ENCODE assay signal across 15 cellular contexts in genomic region chr17:335691-336090, GRCh38. TPM values are rescaled to one million over a fixed set of nuclear protein-coding genes. Genes with fewer than 3 reads are reported as not detected.
A peak's percentile ranks its signal among the peaks of the same experiment; 100 is the strongest.
DNase-seq lines count a peak whose midpoint lies in the region; ATAC-seq and TF ChIP-seq lines count a peak whose summit lies in the region.
"Had no signal": no experiment of that assay in that cellular context is flagged by ENCODE, and none has a peak within 500 bp of the region (broad histone marks: within the 10 kb centered on the region; RNA-seq: fewer than 3 reads in every experiment).

No MANE protein-coding gene starts in this region.

- H3K9ac ChIP-seq in neural progenitor cell: no peak overlapping the region

- H3K9me3 Mint-ChIP-seq in brain (peaks cover 0 to 3% (median 0%) of the 10 kb centered on the region in 5 experiments), neural progenitor cell (no peaks in the 10 kb centered on the region)
- H3K9me3 Mint-ChIP-seq: HFFc6, IgD-negative memory B cell had no signal

- no peaks in the 10 kb centered on the region for H3K79me2 ChIP-seq in neural progenitor cell (ENCODE audit: low read depth)

- H2AFZ ChIP-seq in neural progenitor cell (replicated peaks): no peak overlapping the region

- no peaks in the 10 kb centered on the region for H3K36me3 ChIP-seq in neural progenitor cell
- H3K36me3 ChIP-seq: Peyer's patch had no signal

- H3K4me2 ChIP-seq in neural progenitor cell: peak overlapping the region; percentile 45
- H3K4me2 ChIP-seq: smooth muscle cell had no signal

- H4K20me1 ChIP-seq in neural progenitor cell (ENCODE audit: low read depth): peaks cover 7% of the 10 kb centered on the region

- H3K4me1 ChIP-seq in neural progenitor cell: peaks cover 24% of the 10 kb centered on the region

- H3K4me3 ChIP-seq in neural progenitor cell: no peak overlapping the region
- H3K4me3 ChIP-seq: Peyer's patch, smooth muscle cell had no signal

- H3K36me3 Mint-ChIP-seq in brain (no peaks in the 10 kb centered on the region), neural progenitor cell (no peaks in the 10 kb centered on the region)
- H3K36me3 Mint-ChIP-seq: naive B cell had no signal

- H3K27ac Mint-ChIP-seq in brain (peak overlapping the region in 4 of 5 experiments; percentile 49 to 95 (median 78)), neural progenitor cell (no peak overlapping the region)
- H3K27ac Mint-ChIP-seq: HFFc6, IgD-negative memory B cell had no signal

- H3K4me1 Mint-ChIP-seq in brain (peaks cover 84% of the 10 kb centered on the region), neural progenitor cell (peaks cover 56% of the 10 kb centered on the region)

- H3K4me3 Mint-ChIP-seq in brain: peak overlapping the region in 2 of 5 experiments; percentile 59 to 61
- no peak overlapping the region for H3K4me3 Mint-ChIP-seq in neural progenitor cell
- H3K4me3 Mint-ChIP-seq: HFFc6, naive B cell had no signal

- peaks cover 13% of the 10 kb centered on the region for H3K27me3 ChIP-seq in neural progenitor cell
- H3K27me3 ChIP-seq: Peyer's patch had no signal

- H3K9me3 ChIP-seq in neural progenitor cell (ENCODE audit: low read depth): no peaks in the 10 kb centered on the region
- H3K9me3 ChIP-seq: Peyer's patch had no signal

- H3K27me3 Mint-ChIP-seq in brain (peaks cover 6% of the 10 kb centered on the region), neural progenitor cell (ENCODE audit: insufficient read depth, low read depth) (peaks cover 5% of the 10 kb centered on the region)

- no peaks in the 10 kb centered on the region for H3F3A ChIP-seq in neural progenitor cell (ENCODE audit: low read depth)

- ATAC-seq in HG03469 (IDR thresholded peaks at IDR 0.05; ENCODE audit: unreplicated experiment): no peak
- ATAC-seq in HG03571 (IDR thresholded peaks at IDR 0.05; ENCODE audit: unreplicated experiment): no peak

- DNase-seq in NCI-H1092 treated with DMSO at 0.1 percent for 48 hours (lab: John Stamatoyannopoulos, UW) (peak; percentile 24), NCI-H1092 (lab: John Stamatoyannopoulos, UW) (no peak), DMS79 treated with DMSO at 0.1 percent for 48 hours (lab: John Stamatoyannopoulos, UW) (peak; percentile 14), neural progenitor cell (ENCODE audit: low spot score) (peak; percentile 47), NCI-H774 (lab: John Stamatoyannopoulos, UW) (no peak)
- DNase-seq: activated gamma-delta T cell treated with Interleukin-2 at 50 U/mL for 16 hours, HFFc6, naive B cell, NCI-H2081 treated with DMSO at 0.1 percent for 48 hours had no signal

- TF ChIP-seq CTCF in brain (conservative IDR thresholded peaks at IDR 0.05): no peak
- no peak for TF ChIP-seq CTCF in neural progenitor cell (IDR thresholded peaks at IDR 0.05)

- no peak overlapping the region for H3K27ac ChIP-seq in neural progenitor cell

RNA-seq across cellular contexts. Expression of gene RPH3AL, which starts 16.9 kb away (rescaled TPM):
- polyA plus RNA-seq in brain (ENCODE audit: insufficient read depth, low read depth, low replicate concordance): 2.7 TPM
- 7.5 TPM in 2 replicates for total RNA-seq in neural progenitor cell (ENCODE audit: low replicate concordance)

Comparison
In these comparisons a context has a peak if more than half of its experiments do, and no peak if none do; other contexts are left out.
1. DNase-seq: peak in NCI-H1092 treated with DMSO at 0.1 percent for 48 hours (single experiment), DMS79 treated with DMSO at 0.1 percent for 48 hours (single experiment) and neural progenitor cell (single experiment); none in NCI-H1092 (single experiment) and NCI-H774 (single experiment).